1 cellular context compared by ENCODE assay signal in the genomic region with DNA sequence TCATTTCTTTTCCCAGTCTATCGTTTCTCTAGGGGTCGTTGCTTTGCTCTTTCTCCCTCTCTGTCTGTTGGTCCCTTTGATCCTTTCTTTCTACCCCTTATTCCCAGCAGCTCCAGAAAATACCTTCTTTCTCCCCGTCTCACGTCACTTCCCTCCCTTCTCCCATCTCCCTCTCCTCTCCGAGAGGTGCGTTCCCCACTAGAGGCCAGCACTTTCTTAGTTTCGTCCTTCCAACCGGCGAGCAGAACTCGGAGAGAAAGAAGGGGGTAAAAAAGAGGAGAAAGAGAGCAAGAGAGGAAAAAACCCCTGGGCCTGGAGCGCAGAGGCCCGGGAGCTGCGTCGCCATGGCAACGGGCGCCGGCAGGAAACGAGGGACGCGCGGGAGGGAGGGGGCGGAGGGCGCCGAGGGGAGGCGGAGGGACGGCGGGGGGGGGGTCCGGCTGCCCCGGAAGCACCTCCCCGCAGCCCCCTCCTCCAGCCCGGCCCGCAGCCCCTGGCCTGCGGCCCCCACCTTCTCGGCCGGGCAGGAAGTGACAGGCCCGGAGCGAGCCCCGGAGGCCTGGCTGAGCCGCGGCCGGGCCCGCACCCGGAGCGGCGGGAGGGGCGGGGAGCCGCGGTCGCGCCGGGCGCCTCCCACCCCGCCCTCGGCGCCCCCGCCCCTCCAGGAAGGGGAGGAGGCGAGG.
TF ChIP-seq lines count a peak whose summit lies in the region.

A gene (plus strand): TSS at position 477 of the 683 bp plus-strand sequence. CDS start 3,169 bp downstream, outside the sequence.

TF ChIP-seq in HEK293, 187 proteins besides CTCF, POLR2A, EP300 and RAD21 (continued from another document):
- TF ChIP-seq, protein P1, sequence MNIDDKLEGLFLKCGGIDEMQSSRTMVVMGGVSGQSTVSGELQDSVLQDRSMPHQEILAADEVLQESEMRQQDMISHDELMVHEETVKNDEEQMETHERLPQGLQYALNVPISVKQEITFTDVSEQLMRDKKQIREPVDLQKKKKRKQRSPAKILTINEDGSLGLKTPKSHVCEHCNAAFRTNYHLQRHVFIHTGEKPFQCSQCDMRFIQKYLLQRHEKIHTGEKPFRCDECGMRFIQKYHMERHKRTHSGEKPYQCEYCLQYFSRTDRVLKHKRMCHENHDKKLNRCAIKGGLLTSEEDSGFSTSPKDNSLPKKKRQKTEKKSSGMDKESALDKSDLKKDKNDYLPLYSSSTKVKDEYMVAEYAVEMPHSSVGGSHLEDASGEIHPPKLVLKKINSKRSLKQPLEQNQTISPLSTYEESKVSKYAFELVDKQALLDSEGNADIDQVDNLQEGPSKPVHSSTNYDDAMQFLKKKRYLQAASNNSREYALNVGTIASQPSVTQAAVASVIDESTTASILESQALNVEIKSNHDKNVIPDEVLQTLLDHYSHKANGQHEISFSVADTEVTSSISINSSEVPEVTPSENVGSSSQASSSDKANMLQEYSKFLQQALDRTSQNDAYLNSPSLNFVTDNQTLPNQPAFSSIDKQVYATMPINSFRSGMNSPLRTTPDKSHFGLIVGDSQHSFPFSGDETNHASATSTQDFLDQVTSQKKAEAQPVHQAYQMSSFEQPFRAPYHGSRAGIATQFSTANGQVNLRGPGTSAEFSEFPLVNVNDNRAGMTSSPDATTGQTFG (tag by site-specific recombination; IDR thresholded peaks at IDR 0.05; ENCODE audit: borderline replicate concordance) = 0 out of 2 replicates have a peak, but pooled peaks have one; percentile 39
- peak; percentile 98 for TF ChIP-seq ZBTB48 (tag by site-specific recombination; IDR thresholded peaks at IDR 0.05)
- peak; percentile 26 for TF ChIP-seq SP2 (tag by site-specific recombination; IDR thresholded peaks at IDR 0.05)
- peak; percentile 12; the same call in 1 of the 2 replicates for TF ChIP-seq ZNF394 (tag by site-specific recombination; IDR thresholded peaks at IDR 0.05; ENCODE audit: borderline replicate concordance)
- TF ChIP-seq PRDM1 (tag by site-specific recombination; IDR thresholded peaks at IDR 0.05) = peak; percentile 98
- TF ChIP-seq SP7 (tag by site-specific recombination; IDR thresholded peaks at IDR 0.05) = peak; percentile 40
- TF ChIP-seq, protein P2, sequence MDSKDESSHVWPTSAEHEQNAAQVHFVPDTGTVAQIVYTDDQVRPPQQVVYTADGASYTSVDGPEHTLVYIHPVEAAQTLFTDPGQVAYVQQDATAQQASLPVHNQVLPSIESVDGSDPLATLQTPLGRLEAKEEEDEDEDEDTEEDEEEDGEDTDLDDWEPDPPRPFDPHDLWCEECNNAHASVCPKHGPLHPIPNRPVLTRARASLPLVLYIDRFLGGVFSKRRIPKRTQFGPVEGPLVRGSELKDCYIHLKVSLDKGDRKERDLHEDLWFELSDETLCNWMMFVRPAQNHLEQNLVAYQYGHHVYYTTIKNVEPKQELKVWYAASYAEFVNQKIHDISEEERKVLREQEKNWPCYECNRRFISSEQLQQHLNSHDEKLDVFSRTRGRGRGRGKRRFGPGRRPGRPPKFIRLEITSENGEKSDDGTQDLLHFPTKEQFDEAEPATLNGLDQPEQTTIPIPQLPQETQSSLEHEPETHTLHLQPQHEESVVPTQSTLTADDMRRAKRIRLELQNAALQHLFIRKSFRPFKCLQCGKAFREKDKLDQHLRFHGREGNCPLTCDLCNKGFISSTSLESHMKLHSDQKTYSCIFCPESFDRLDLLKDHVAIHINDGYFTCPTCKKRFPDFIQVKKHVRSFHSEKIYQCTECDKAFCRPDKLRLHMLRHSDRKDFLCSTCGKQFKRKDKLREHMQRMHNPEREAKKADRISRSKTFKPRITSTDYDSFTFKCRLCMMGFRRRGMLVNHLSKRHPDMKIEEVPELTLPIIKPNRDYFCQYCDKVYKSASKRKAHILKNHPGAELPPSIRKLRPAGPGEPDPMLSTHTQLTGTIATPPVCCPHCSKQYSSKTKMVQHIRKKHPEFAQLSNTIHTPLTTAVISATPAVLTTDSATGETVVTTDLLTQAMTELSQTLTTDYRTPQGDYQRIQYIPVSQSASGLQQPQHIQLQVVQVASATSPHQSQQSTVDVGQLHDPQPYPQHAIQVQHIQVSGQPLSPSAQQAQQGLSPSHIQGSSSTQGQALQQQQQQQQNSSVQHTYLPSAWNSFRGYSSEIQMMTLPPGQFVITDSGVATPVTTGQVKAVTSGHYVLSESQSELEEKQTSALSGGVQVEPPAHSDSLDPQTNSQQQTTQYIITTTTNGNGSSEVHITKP (tag by site-specific recombination; IDR thresholded peaks at IDR 0.05) = peak; percentile 94
- TF ChIP-seq, protein P3, sequence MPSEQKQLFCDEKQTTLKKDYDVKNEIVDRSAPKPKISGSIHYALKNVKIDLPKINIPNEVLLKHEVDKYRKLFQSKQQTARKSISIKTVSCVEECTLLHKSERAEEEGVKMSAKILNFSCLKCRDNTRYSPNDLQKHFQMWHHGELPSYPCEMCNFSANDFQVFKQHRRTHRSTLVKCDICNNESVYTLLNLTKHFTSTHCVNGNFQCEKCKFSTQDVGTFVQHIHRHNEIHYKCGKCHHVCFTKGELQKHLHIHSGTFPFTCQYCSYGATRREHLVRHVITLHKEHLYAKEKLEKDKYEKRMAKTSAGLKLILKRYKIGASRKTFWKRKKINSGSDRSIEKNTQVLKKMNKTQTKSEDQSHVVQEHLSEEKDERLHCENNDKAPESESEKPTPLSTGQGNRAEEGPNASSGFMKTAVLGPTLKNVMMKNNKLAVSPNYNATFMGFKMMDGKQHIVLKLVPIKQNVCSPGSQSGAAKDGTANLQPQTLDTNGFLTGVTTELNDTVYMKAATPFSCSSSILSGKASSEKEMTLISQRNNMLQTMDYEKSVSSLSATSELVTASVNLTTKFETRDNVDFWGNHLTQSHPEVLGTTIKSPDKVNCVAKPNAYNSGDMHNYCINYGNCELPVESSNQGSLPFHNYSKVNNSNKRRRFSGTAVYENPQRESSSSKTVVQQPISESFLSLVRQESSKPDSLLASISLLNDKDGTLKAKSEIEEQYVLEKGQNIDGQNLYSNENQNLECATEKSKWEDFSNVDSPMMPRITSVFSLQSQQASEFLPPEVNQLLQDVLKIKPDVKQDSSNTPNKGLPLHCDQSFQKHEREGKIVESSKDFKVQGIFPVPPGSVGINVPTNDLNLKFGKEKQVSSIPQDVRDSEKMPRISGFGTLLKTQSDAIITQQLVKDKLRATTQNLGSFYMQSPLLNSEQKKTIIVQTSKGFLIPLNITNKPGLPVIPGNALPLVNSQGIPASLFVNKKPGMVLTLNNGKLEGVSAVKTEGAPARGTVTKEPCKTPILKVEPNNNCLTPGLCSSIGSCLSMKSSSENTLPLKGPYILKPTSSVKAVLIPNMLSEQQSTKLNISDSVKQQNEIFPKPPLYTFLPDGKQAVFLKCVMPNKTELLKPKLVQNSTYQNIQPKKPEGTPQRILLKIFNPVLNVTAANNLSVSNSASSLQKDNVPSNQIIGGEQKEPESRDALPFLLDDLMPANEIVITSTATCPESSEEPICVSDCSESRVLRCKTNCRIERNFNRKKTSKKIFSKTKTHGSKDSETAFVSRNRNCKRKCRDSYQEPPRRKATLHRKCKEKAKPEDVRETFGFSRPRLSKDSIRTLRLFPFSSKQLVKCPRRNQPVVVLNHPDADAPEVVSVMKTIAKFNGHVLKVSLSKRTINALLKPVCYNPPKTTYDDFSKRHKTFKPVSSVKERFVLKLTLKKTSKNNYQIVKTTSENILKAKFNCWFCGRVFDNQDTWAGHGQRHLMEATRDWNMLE (tag by site-specific recombination; conservative IDR thresholded peaks at IDR 0.05; ENCODE audit: low read depth) = peak; percentile 56; the same call in 1 of the 2 replicates
- TF ChIP-seq, protein P4, sequence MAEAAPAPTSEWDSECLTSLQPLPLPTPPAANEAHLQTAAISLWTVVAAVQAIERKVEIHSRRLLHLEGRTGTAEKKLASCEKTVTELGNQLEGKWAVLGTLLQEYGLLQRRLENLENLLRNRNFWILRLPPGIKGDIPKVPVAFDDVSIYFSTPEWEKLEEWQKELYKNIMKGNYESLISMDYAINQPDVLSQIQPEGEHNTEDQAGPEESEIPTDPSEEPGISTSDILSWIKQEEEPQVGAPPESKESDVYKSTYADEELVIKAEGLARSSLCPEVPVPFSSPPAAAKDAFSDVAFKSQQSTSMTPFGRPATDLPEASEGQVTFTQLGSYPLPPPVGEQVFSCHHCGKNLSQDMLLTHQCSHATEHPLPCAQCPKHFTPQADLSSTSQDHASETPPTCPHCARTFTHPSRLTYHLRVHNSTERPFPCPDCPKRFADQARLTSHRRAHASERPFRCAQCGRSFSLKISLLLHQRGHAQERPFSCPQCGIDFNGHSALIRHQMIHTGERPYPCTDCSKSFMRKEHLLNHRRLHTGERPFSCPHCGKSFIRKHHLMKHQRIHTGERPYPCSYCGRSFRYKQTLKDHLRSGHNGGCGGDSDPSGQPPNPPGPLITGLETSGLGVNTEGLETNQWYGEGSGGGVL (tag by site-specific recombination; IDR thresholded peaks at IDR 0.05) = peak; percentile 69
- TF ChIP-seq ZNF76 (tag by site-specific recombination; IDR thresholded peaks at IDR 0.05; ENCODE audit: borderline replicate concordance, low read depth) = peak; percentile 81
- peak; percentile 98 for TF ChIP-seq ZNF366 (tag by site-specific recombination; conservative IDR thresholded peaks at IDR 0.05)
